Comparison of ENCODE assay signal across 26 cellular contexts in the genomic region with DNA sequence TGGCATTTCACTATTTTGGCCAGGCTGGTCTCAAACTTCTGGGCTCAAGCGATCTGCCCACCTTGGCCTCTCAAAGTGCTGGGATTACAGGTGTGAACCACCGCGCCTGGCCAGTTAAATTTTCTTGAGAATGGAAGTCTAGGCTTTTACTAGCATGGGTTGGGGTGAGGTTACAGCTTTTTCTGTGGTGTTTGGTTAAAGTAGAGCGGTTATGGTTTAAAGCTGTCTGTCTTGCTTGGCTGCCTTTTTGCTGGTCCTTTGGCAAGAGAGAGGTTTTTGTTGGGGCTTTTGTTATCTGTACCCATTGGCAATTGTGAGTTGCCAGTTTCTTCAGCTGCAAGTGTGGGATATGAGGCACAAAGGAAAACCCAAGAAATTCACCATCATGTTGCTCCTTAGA.
"Had no signal": no experiment of that assay in that cellular context is flagged by ENCODE, and none has a peak within 500 bp of the region (broad histone marks: within the 10 kb centered on the region; RNA-seq: fewer than 3 reads in every experiment).

No MANE protein-coding gene starts in this region.

- FAIRE-seq: endometrium, islet of Langerhans, keratinocyte had no signal

- H3K9me3 ChIP-seq: colonic mucosa, esophagus squamous epithelium, gastrocnemius medialis, left lung, lower lobe of right lung, mucosa of descending colon had no signal

- ATAC-seq: effector memory CD8-positive, alpha-beta T cell; esophagus mucosa; gastrocnemius medialis; left cardiac atrium; left lung; left ventricle myocardium superior; lower lobe of right lung; naive thymus-derived CD8-positive, alpha-beta T cell had no signal

- H3K4me1 ChIP-seq: colonic mucosa, esophagus squamous epithelium, gastrocnemius medialis, left lung, lower lobe of right lung had no signal

- H3K4me3 ChIP-seq: colonic mucosa, esophagus squamous epithelium, gastrocnemius medialis, left lung, lower lobe of right lung, mucosa of descending colon had no signal

- H3K27ac ChIP-seq: colonic mucosa, epithelial cell of prostate, esophagus squamous epithelium, gastrocnemius medialis, left lung, lower lobe of right lung had no signal

- H3K36me3 ChIP-seq: colonic mucosa, esophagus squamous epithelium, gastrocnemius medialis, left lung, lower lobe of right lung had no signal

- DNase-seq: cortex of kidney; effector CD8-positive, alpha-beta T cell; effector memory CD8-positive, alpha-beta T cell; endodermal cell; erythroblast; esophagus squamous epithelium; foreskin fibroblast; foreskin melanocyte; gastrocnemius medialis; glutamatergic neuron; head of caudate nucleus; hippocampal formation; left cardiac atrium; left lung; left ventricle myocardium superior; lower lobe of right lung; mesenchymal stem cell; naive B cell; naive thymus-derived CD8-positive, alpha-beta T cell had no signal

- H3K27me3 ChIP-seq: colonic mucosa, esophagus squamous epithelium, gastrocnemius medialis, left lung had no signal
